ENCODE assay signal across 19 cellular contexts in genomic region chr10:116269612-116270011, GRCh38. TPM values are rescaled to one million over a fixed set of nuclear protein-coding genes. Genes with fewer than 3 reads are reported as not detected.
"Had no signal": no experiment of that assay in that cellular context is flagged by ENCODE, and none has a peak within 500 bp of the region (broad histone marks: within the 10 kb centered on the region; RNA-seq: fewer than 3 reads in every experiment).

No MANE protein-coding gene starts in this region.

- H3K27ac Mint-ChIP-seq: activated B cell treated with CpG ODN at 0.5 μM for 24 hours; activated CD4-positive, alpha-beta T cell treated with anti-CD3 and anti-CD28 coated beads, Interleukin-2, amount 10 ng/mL, durations not matched to agents 24 days and 14 days; activated naive CD8-positive, alpha-beta T cell treated with anti-CD3 and anti-CD28 coated beads, Interleukin-2, amount 50 U/mL, for 24 hours; naive thymus-derived CD4-positive, alpha-beta T cell; stimulated activated naive CD8-positive, alpha-beta T cell treated with anti-CD3 and anti-CD28 coated beads, Interleukin-15, Interleukin-2, amounts not matched to agents 100 ng/mL and 50 ng/mL, for 24 hours had no signal

- H3K4me3 Mint-ChIP-seq: activated B cell treated with CpG ODN at 0.5 μM for 24 hours; activated CD4-positive, alpha-beta T cell treated with anti-CD3 and anti-CD28 coated beads, Interleukin-2, amount 10 ng/mL, durations not matched to agents 24 days and 14 days; activated naive CD8-positive, alpha-beta T cell treated with anti-CD3 and anti-CD28 coated beads, Interleukin-2, amount 50 U/mL, for 24 hours; naive thymus-derived CD4-positive, alpha-beta T cell; stimulated activated naive CD8-positive, alpha-beta T cell treated with anti-CD3 and anti-CD28 coated beads, Interleukin-15, Interleukin-2, amounts not matched to agents 100 ng/mL and 50 ng/mL, for 24 hours had no signal

- ATAC-seq: activated naive CD8-positive, alpha-beta T cell treated with anti-CD3 and anti-CD28 coated beads, Interleukin-2, amount 50 U/mL, for 24 hours; naive thymus-derived CD4-positive, alpha-beta T cell; SK-N-SH treated with all-trans-retinoic acid at 6 μM for 48 hours had no signal

- H3K4me3 ChIP-seq: colonic mucosa, lung, prostate gland, thyroid gland had no signal

- H3K27ac ChIP-seq: colonic mucosa, prostate gland, thyroid gland had no signal

- H3K9me3 Mint-ChIP-seq: activated B cell treated with CpG ODN at 0.5 μM for 24 hours; activated naive CD8-positive, alpha-beta T cell treated with anti-CD3 and anti-CD28 coated beads, Interleukin-2, amount 50 U/mL, for 24 hours; stimulated activated naive CD8-positive, alpha-beta T cell treated with anti-CD3 and anti-CD28 coated beads, Interleukin-15, Interleukin-2, amounts not matched to agents 100 ng/mL and 50 ng/mL, for 24 hours had no signal

- H3K4me1 ChIP-seq: colonic mucosa had no signal

- H3K36me3 ChIP-seq: colonic mucosa, prostate gland, thyroid gland had no signal

- H3K9me3 ChIP-seq: colonic mucosa, prostate gland, thyroid gland had no signal

- DNase-seq: activated B cell treated with CpG ODN at 0.5 μM for 24 hours; activated CD4-positive, alpha-beta T cell treated with anti-CD3 and anti-CD28 coated beads, Interleukin-2, amount 10 ng/mL, durations not matched to agents 24 days and 14 days; activated naive CD4-positive, alpha-beta T cell treated with Interleukin-2 at 50 U/mL for 16 hours; activated naive CD8-positive, alpha-beta T cell treated with anti-CD3 and anti-CD28 coated beads, Interleukin-2, amount 50 U/mL, for 24 hours; colonic mucosa; naive thymus-derived CD4-positive, alpha-beta T cell; stimulated activated CD4-positive, alpha-beta T cell treated with anti-CD3 and anti-CD28 coated beads, Interleukin-15, amount 100 ng/mL, for 24 hours; stimulated activated CD4-positive, alpha-beta T cell treated with anti-CD3 and anti-CD28 coated beads, Interleukin-4, amount 100 ng/mL, for 24 hours; thyroid gland had no signal

RNA-seq across cellular contexts. Expression of gene GFRA1, which starts 3.4 kb away (rescaled TPM):
- total RNA-seq: activated B cell treated with CpG ODN at 0.5 μM for 24 hours; activated CD4-positive, alpha-beta T cell treated with anti-CD3 and anti-CD28 coated beads, Interleukin-2, amount 10 ng/mL, durations not matched to agents 24 days and 14 days; mononuclear cell; naive thymus-derived CD4-positive, alpha-beta T cell; T-helper 1 cell treated with Interleukin-12 subunit alpha and Interleukin-12 subunit beta and Interleukin-4 antibody, amounts not matched to agents 30 ng/mL and 1 ng/mL, for 36 hours had no signal
- polyA plus RNA-seq: naive thymus-derived CD4-positive, alpha-beta T cell had no signal

RNA-seq across cellular contexts. Expression of gene CCDC172, which starts 54.6 kb away (rescaled TPM):
- total RNA-seq: activated B cell treated with CpG ODN at 0.5 μM for 24 hours; activated CD4-positive, alpha-beta T cell treated with anti-CD3 and anti-CD28 coated beads, Interleukin-2, amount 10 ng/mL, durations not matched to agents 24 days and 14 days; astrocyte; colonic mucosa; fibroblast of lung; frontal cortex; lung; mononuclear cell; naive thymus-derived CD4-positive, alpha-beta T cell; skeletal muscle tissue; T-helper 1 cell treated with Interleukin-12 subunit alpha and Interleukin-12 subunit beta and Interleukin-4 antibody, amounts not matched to agents 30 ng/mL and 1 ng/mL, for 36 hours; thyroid gland had no signal
- polyA plus RNA-seq: fibroblast of lung; lung; naive thymus-derived CD4-positive, alpha-beta T cell had no signal
